In the genomic region with DNA sequence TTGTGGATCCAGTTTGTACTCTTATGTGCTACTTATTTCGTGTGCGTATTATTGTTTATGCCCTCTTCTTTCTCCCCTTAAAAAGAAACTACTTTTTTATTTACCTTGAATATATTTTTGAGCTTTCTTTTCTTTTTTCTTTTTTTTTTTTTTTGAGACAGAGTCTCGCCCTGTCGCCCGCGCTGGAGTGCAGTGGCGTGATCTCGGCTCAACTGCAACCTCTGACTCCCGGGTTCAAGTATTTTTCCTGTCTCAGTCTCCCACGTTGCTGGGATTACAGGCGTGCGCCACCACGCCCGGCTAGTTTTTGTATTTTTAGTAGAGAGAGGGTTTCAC, we compare ENCODE assay signal across 8 cellular contexts. TPM values are rescaled to one million over a fixed set of nuclear protein-coding genes. Genes with fewer than 3 reads are reported as not detected.
DNase-seq lines count a peak whose midpoint lies in the region; ATAC-seq and TF ChIP-seq lines count a peak whose summit lies in the region.

No MANE protein-coding gene starts in this region.

- peak overlapping the region; percentile 96 for H3K4me3 Mint-ChIP-seq in nephron progenitor cell

- no peak for DNase-seq in BE2C
- no peak for DNase-seq in nephron progenitor cell
- DNase-seq in NCI-H2227 (lab: John Stamatoyannopoulos, UW; ENCODE audit: unreplicated experiment), result no peak
- no peak for DNase-seq in NCI-H82 treated with DMSO at 0.1 percent for 48 hours (lab: John Stamatoyannopoulos, UW; ENCODE audit: unreplicated experiment)

- no peaks in the 10 kb centered on the region for H3K9me3 Mint-ChIP-seq in nephron progenitor cell

- H3K27ac ChIP-seq in duodenal mucosa (ENCODE audit: low read depth, low read length), result no peak overlapping the region

- no peaks in the 10 kb centered on the region for H3K9me2 ChIP-seq in Loucy (replicated peaks; ENCODE audit: low read depth, low read length)

- no peaks in the 10 kb centered on the region for H3F3A ChIP-seq in Loucy (ENCODE audit: low read depth)

- no peaks in the 10 kb centered on the region for H3K27me3 Mint-ChIP-seq in nephron progenitor cell (ENCODE audit: low read depth, poor library complexity)

- H3K9ac ChIP-seq in Loucy (ENCODE audit: low read depth, low read length, poor library complexity, severe bottlenecking) (peak overlapping the region; percentile 94), duodenal mucosa (ENCODE audit: low read depth in 1 of 2, low read length in 2 of 2) (peak overlapping the region; percentile 88 to 94)

- ATAC-seq in GM21529 (IDR thresholded peaks at IDR 0.05; ENCODE audit: unreplicated experiment) (no peak), GM19324 (IDR thresholded peaks at IDR 0.05; ENCODE audit: low FRiP score, unreplicated experiment) (no peak)

- H4K20me1 ChIP-seq in Loucy (ENCODE audit: insufficient read depth, low read length, poor library complexity, severe bottlenecking), result peaks cover 58% of the 10 kb centered on the region

- H3K4me1 Mint-ChIP-seq in nephron progenitor cell, result peaks cover 45% of the 10 kb centered on the region

- H3K36me3 ChIP-seq in BE2C (no peaks in the 10 kb centered on the region), Loucy (ENCODE audit: insufficient read depth, low read length) (peaks cover 6% of the 10 kb centered on the region; the same call in 1 of the 2 replicates), duodenal mucosa (ENCODE audit: control insufficient read depth in 1 of 2, insufficient read depth in 2 of 2, low read length in 2 of 2) (peaks cover 0 to 3% of the 10 kb centered on the region in 2 donors)

- peaks cover 67% of the 10 kb centered on the region for H3K79me2 ChIP-seq in Loucy (ENCODE audit: insufficient read depth, low read length)

- no peaks in the 10 kb centered on the region for H3K9me3 ChIP-seq in BE2C
- no peaks in the 10 kb centered on the region for H3K9me3 ChIP-seq in Loucy (ENCODE audit: insufficient read depth, low read depth, low read length)
- H3K9me3 ChIP-seq in duodenal mucosa (ENCODE audit: control insufficient read depth in 1 of 2, low read length in 2 of 2), result no peaks in the 10 kb centered on the region

- TF ChIP-seq CTCF in BE2C (IDR thresholded peaks at IDR 0.05; ENCODE audit: low read depth, low read length) (no peak), Loucy (conservative IDR thresholded peaks at IDR 0.05; ENCODE audit: low read length) (no peak), nephron progenitor cell (IDR thresholded peaks at IDR 0.05) (no peak)

- H3K36me3 Mint-ChIP-seq in nephron progenitor cell (ENCODE audit: low read depth), result peaks cover 8% of the 10 kb centered on the region

- H3K4me2 ChIP-seq in Loucy (ENCODE audit: low read depth, low read length, poor library complexity, severe bottlenecking), result peak overlapping the region; percentile 85

- H3K4me3 ChIP-seq in BE2C (ENCODE audit: low read depth, low read length) (peak overlapping the region; percentile 53), Loucy (ENCODE audit: low read length, poor library complexity, severe bottlenecking) (peak overlapping the region; percentile 94), duodenal mucosa (ENCODE audit: low read depth in 1 of 2, low read length in 2 of 2) (peak overlapping the region; percentile 63 to 85)

- H3K4me1 ChIP-seq in BE2C (no peaks in the 10 kb centered on the region), Loucy (ENCODE audit: insufficient read depth, low read length, poor library complexity, severe bottlenecking) (peaks cover 57% of the 10 kb centered on the region), duodenal mucosa (ENCODE audit: control insufficient read depth in 1 of 2, insufficient read depth in 2 of 2, low read length in 2 of 2) (peaks cover 26 to 33% of the 10 kb centered on the region in 2 donors)

- no peak overlapping the region for H3K27ac Mint-ChIP-seq in nephron progenitor cell

- no peaks in the 10 kb centered on the region for H3K27me3 ChIP-seq in BE2C
- no peaks in the 10 kb centered on the region for H3K27me3 ChIP-seq in Loucy (ENCODE audit: insufficient read depth, low read length, poor library complexity, severe bottlenecking)
- H3K27me3 ChIP-seq in duodenal mucosa (ENCODE audit: control insufficient read depth in 1 of 2, insufficient read depth in 2 of 2, low read length in 2 of 2), result no peaks in the 10 kb centered on the region

- no peak overlapping the region for H2AFZ ChIP-seq in Loucy (ENCODE audit: low read length)

RNA-seq across cellular contexts. Expression of a gene that starts 1.5 kb away (rescaled TPM):
- 22.6 TPM for polyA plus RNA-seq in BE2C (2012; ENCODE audit: insufficient read depth, insufficient read length, low read depth)

RNA-seq across cellular contexts. Expression of a gene that starts 21.9 kb away (rescaled TPM):
- 1,149 TPM for polyA plus RNA-seq in BE2C (2012; ENCODE audit: insufficient read depth, insufficient read length, low read depth)

RNA-seq across cellular contexts. Expression of a gene that starts 55.1 kb away (rescaled TPM):
- not detected for polyA plus RNA-seq in BE2C (2012; ENCODE audit: insufficient read depth, insufficient read length, low read depth)
